In genomic region chr9:136021171-136021890, GRCh38 we compare ENCODE assay signal across 29 cellular contexts.
A peak's percentile ranks its signal among the peaks of the same experiment; 100 is the strongest.
DNase-seq lines count a peak whose midpoint lies in the region; ATAC-seq and TF ChIP-seq lines count a peak whose summit lies in the region.
"Had no signal": no experiment of that assay in that cellular context is flagged by ENCODE, and none has a peak within 500 bp of the region (broad histone marks: within the 10 kb centered on the region; RNA-seq: fewer than 3 reads in every experiment).

No MANE protein-coding gene starts in this region.

- H3K4me3 ChIP-seq in heart left ventricle (no peak overlapping the region), iPS DF 6.9 (ENCODE audit: low read length) (no peak overlapping the region), testis (no peak overlapping the region)
- H3K4me3 ChIP-seq: BLaER1, pancreas, smooth muscle cell, upper lobe of left lung had no signal

- H3K36me3 Mint-ChIP-seq in WTC11, result no peaks in the 10 kb centered on the region
- peaks cover 1% of the 10 kb centered on the region for H3K36me3 Mint-ChIP-seq in activated naive CD8-positive, alpha-beta T cell treated with anti-CD3 and anti-CD28 coated beads for 36 hours

- peaks cover 0 to 6% (median 0%) of the 10 kb centered on the region in 9 donors for H3K36me3 ChIP-seq in heart left ventricle
- no peaks in the 10 kb centered on the region for H3K36me3 ChIP-seq in iPS DF 6.9 (ENCODE audit: control insufficient read depth, insufficient read depth, low read length)
- H3K36me3 ChIP-seq in testis (ENCODE audit: low read depth, missing control alignments), result no peaks in the 10 kb centered on the region
- H3K36me3 ChIP-seq: BLaER1, pancreas, WERI-Rb-1 had no signal

- H3K27me3 Mint-ChIP-seq in WTC11 (ENCODE audit: low read depth), result no peaks in the 10 kb centered on the region
- H3K27me3 Mint-ChIP-seq in activated naive CD8-positive, alpha-beta T cell treated with anti-CD3 and anti-CD28 coated beads for 36 hours, result no peaks in the 10 kb centered on the region
- H3K27me3 Mint-ChIP-seq: activated naive CD8-positive, alpha-beta T cell treated with anti-CD3 and anti-CD28 coated beads, Interleukin-2, amount 10 ng/mL, durations not matched to agents 7 days and 5 days; T-helper 17 cell had no signal

- intact Hi-C loops in heart left ventricle (cut with DNase I) (no loop called here), left cardiac atrium (cut with DNase I) (no loop called here), testis (cut with DNase I; ENCODE audit: low total_unique reads) (no loop called here)

- peaks cover 27% of the 10 kb centered on the region for H3K4me1 Mint-ChIP-seq in WTC11
- H3K4me1 Mint-ChIP-seq in activated naive CD8-positive, alpha-beta T cell treated with anti-CD3 and anti-CD28 coated beads for 36 hours, result no peaks in the 10 kb centered on the region
- H3K4me1 Mint-ChIP-seq: activated naive CD8-positive, alpha-beta T cell treated with anti-CD3 and anti-CD28 coated beads, Interleukin-2, amount 10 ng/mL, durations not matched to agents 7 days and 5 days; nephron progenitor cell had no signal

- POLR2A ChIA-PET in WTC11 (lab: Charles Lee), result interaction anchor here (0.7 kb wide), 1 partner anchor 157 kb away, joined by 3 read pairs; no protein-coding TSS in a partner anchor

- no peak overlapping the region for H3K27ac ChIP-seq in heart left ventricle
- no peak overlapping the region for H3K27ac ChIP-seq in iPS DF 6.9 (ENCODE audit: low read length)
- no peak overlapping the region for H3K27ac ChIP-seq in testis
- H3K27ac ChIP-seq: BLaER1, pancreas, upper lobe of left lung, WERI-Rb-1 had no signal

- ATAC-seq in heart left ventricle (peak in 3 of 4 donors; percentile 46 to 59 (median 48)), left cardiac atrium (no peak), WTC11 (peak; percentile 30)
- ATAC-seq: SK-N-SH treated with all-trans-retinoic acid at 6 μM for 48 hours, T-helper 17 cell had no signal

- TF ChIP-seq CTCF in heart left ventricle (IDR thresholded peaks at IDR 0.05), result no peak
- TF ChIP-seq CTCF in WTC11 (IDR thresholded peaks at IDR 0.05), result no peak
- no peak for TF ChIP-seq CTCF in testis (IDR thresholded peaks at IDR 0.05)

- CTCF ChIA-PET in WTC11 (lab: Charles Lee), result interaction anchor here (0.9 kb wide), 1 partner anchor 54 kb away, joined by 3 read pairs; no protein-coding TSS in a partner anchor

- no peaks in the 10 kb centered on the region for H3K9me3 Mint-ChIP-seq in WTC11
- peaks cover under 1% of the 10 kb centered on the region for H3K9me3 Mint-ChIP-seq in activated naive CD8-positive, alpha-beta T cell treated with anti-CD3 and anti-CD28 coated beads for 36 hours
- H3K9me3 Mint-ChIP-seq: activated naive CD8-positive, alpha-beta T cell treated with anti-CD3 and anti-CD28 coated beads, Interleukin-2, amount 10 ng/mL, durations not matched to agents 7 days and 5 days; activated T-helper 2 cell treated with anti-CD3 and anti-CD28 coated beads, Interferon-gamma antibody, Interleukin-2, Interleukin-4, amounts not matched to agents 10 μg/mL and 5 μg/mL and 100 μg/mL, durations not matched to agents 14 hours and 24 hours and 36 hours had no signal

- H3K4me3 Mint-ChIP-seq in WTC11, result no peak overlapping the region
- H3K4me3 Mint-ChIP-seq in activated naive CD8-positive, alpha-beta T cell treated with anti-CD3 and anti-CD28 coated beads for 36 hours, result no peak overlapping the region
- H3K4me3 Mint-ChIP-seq: activated naive CD8-positive, alpha-beta T cell treated with anti-CD3 and anti-CD28 coated beads, Interleukin-2, amount 10 ng/mL, durations not matched to agents 7 days and 5 days; nephron progenitor cell; T-helper 17 cell had no signal

- DNase-seq in heart left ventricle (peak in 1 of 5 donors; percentile 58), left cardiac atrium (no peak), WTC11 (ENCODE audit: low spot score) (peak; percentile 44), iPS DF 6.9 (ENCODE audit: low read depth, low spot score) (peak; percentile 45), AG20443 (ENCODE audit: low spot score) (no peak), testis (no peak)
- no peak for DNase-seq in activated naive CD8-positive, alpha-beta T cell treated with anti-CD3 and anti-CD28 coated beads for 36 hours
- no peak for DNase-seq in activated CD4-positive, alpha-beta T cell treated with anti-CD3 and anti-CD28 coated beads, Interleukin-2, amount 50 U/mL, for 48 hours
- DNase-seq: ACHN; activated CD4-positive, alpha-beta T cell treated with anti-CD3 and anti-CD28 coated beads, Interleukin-2, amount 50 U/mL, for 1 hour; activated CD8-positive, alpha-beta memory T cell treated with anti-CD3 and anti-CD28 coated beads, Interleukin-2, amount 50 U/mL, for 48 hours; activated naive CD8-positive, alpha-beta T cell treated with anti-CD3 and anti-CD28 coated beads, Interleukin-2, amount 10 ng/mL, durations not matched to agents 7 days and 5 days; central memory CD4-positive, alpha-beta T cell; COR-L47; GF-D8; mammary epithelial cell; NCI-H510A; nephron progenitor cell; OCI-M1; retina; stimulated activated CD4-positive, alpha-beta T cell treated with anti-CD3 and anti-CD28 coated beads, Interleukin-1b, Interleukin-23, amount 100 ng/mL, for 48 hours; T-helper 17 cell; WERI-Rb-1 had no signal

- no peaks in the 10 kb centered on the region for H3K9me3 ChIP-seq in heart left ventricle
- no peaks in the 10 kb centered on the region for H3K9me3 ChIP-seq in iPS DF 6.9 (ENCODE audit: control insufficient read depth, insufficient read depth, low read length)
- H3K9me3 ChIP-seq in testis, result no peaks in the 10 kb centered on the region
- H3K9me3 ChIP-seq: pancreas, upper lobe of left lung had no signal

- H3K4me1 ChIP-seq in heart left ventricle (peaks cover 0 to 37% (median 14%) of the 10 kb centered on the region in 12 donors), iPS DF 6.9 (ENCODE audit: control insufficient read depth, insufficient read depth, low read length) (peaks cover 6% of the 10 kb centered on the region), testis (peaks cover 10% of the 10 kb centered on the region)

- TF ChIP-seq POLR2A in heart left ventricle (IDR thresholded peaks at IDR 0.05) (no peak), testis (IDR thresholded peaks at IDR 0.05) (no peak)

- H3K27me3 ChIP-seq in heart left ventricle (no peaks in the 10 kb centered on the region), iPS DF 6.9 (ENCODE audit: control insufficient read depth, insufficient read depth, low read length) (no peaks in the 10 kb centered on the region), testis (no peaks in the 10 kb centered on the region)
- H3K27me3 ChIP-seq: BLaER1, pancreas, upper lobe of left lung had no signal

- peak overlapping the region; percentile 48 for H3K27ac Mint-ChIP-seq in WTC11
- no peak overlapping the region for H3K27ac Mint-ChIP-seq in activated naive CD8-positive, alpha-beta T cell treated with anti-CD3 and anti-CD28 coated beads for 36 hours
- H3K27ac Mint-ChIP-seq: activated naive CD8-positive, alpha-beta T cell treated with anti-CD3 and anti-CD28 coated beads, Interleukin-2, amount 10 ng/mL, durations not matched to agents 7 days and 5 days; activated T-helper 2 cell treated with anti-CD3 and anti-CD28 coated beads, Interferon-gamma antibody, Interleukin-2, Interleukin-4, amounts not matched to agents 10 μg/mL and 5 μg/mL and 100 μg/mL, durations not matched to agents 14 hours and 24 hours and 36 hours; nephron progenitor cell; T-helper 17 cell had no signal

- WGBS in heart left ventricle, 4 donors, result 79 to 84% (median 82%) methylated on average over 25 of the region's 25 CpGs
- WGBS in iPS DF 6.9 (ENCODE audit: insufficient coverage, insufficient read length), result no CpG with 5 or more reads among the region's 25 CpGs
- WGBS in testis, 2 donors, result 83 to 87% methylated on average over 21 to 25 of the region's 25 CpGs

TF ChIP-seq in WTC11, 78 proteins besides CTCF, POLR2A, EP300 and RAD21 (continues in another document):
- TF ChIP-seq ZNF317 (CRISPR knock-in tag; IDR thresholded peaks at IDR 0.05; ENCODE audit: borderline replicate concordance, low read depth) (no peak), IRF2 (CRISPR knock-in tag; IDR thresholded peaks at IDR 0.05; ENCODE audit: borderline replicate concordance, low read depth) (no peak), ELF4 (CRISPR knock-in tag; IDR thresholded peaks at IDR 0.05; ENCODE audit: low read depth) (no peak), ERG (CRISPR knock-in tag; IDR thresholded peaks at IDR 0.05) (no peak), ZNF425 (CRISPR knock-in tag; conservative IDR thresholded peaks at IDR 0.05) (no peak), ZNF396 (CRISPR knock-in tag; IDR thresholded peaks at IDR 0.05; ENCODE audit: borderline replicate concordance) (no peak), HMGA2 (CRISPR knock-in tag; IDR thresholded peaks at IDR 0.05) (no peak)

Comparison
In these comparisons a context has a peak if more than half of its experiments do, and no peak if none do; other contexts are left out.
1. ATAC-seq: peak in heart left ventricle (3 of 4) and WTC11 (single experiment); none in left cardiac atrium (0 of 2).
2. DNase-seq: peak in WTC11 (single experiment) and iPS DF 6.9 (single experiment); none in left cardiac atrium (single experiment), AG20443 (single experiment), testis (single experiment), activated naive CD8-positive, alpha-beta T cell treated with anti-CD3 and anti-CD28 coated beads for 36 hours (single experiment) and activated CD4-positive, alpha-beta T cell treated with anti-CD3 and anti-CD28 coated beads, Interleukin-2, amount 50 U/mL, for 48 hours (0 of 2).